27 cellular contexts compared by ENCODE assay signal in the genomic region with DNA sequence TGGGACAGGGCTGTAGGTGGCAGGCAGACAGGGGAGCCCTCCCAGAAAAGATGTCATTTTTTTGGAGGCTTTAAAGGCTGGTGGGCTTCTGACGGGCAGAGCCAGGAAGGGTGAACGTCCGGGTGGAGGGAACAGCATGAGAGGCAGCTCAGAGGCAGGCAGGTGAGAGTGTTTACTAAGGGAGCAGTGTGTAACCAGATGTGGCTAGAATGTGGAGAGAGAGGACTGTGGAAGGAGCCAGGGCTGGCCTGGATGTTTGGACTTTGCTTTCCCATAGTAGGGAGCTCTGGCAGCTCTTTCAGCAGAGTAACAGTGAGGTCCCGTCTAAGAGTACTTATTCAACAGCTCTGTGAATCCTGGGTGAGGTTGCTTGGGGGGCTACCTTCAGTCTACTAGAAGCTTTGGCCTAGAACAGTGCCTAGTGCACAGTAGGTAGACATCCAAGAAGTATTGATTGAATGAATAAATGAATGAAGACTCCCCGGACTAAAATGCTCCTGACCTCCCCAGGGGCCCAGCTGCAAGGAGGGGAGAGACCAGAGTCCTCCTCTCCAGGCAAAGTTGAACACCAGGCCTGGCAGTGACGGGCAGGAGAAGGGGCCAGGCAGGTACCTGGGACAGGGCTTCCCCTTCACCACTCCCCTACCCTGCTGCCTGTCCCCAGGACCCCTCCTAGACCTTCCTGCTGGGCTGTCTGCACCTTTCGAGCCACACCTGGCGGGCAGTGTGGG. TPM values are rescaled to one million over a fixed set of nuclear protein-coding genes. Genes with fewer than 3 reads are reported as not detected.
DNase-seq lines count a peak whose midpoint lies in the region; ATAC-seq and TF ChIP-seq lines count a peak whose summit lies in the region.
"Had no signal": no experiment of that assay in that cellular context is flagged by ENCODE, and none has a peak within 500 bp of the region (broad histone marks: within the 10 kb centered on the region; RNA-seq: fewer than 3 reads in every experiment).

No MANE protein-coding gene starts in this region.

- no peak for TF ChIP-seq EP300 in upper lobe of left lung (IDR thresholded peaks at IDR 0.05)

- H3K27ac ChIP-seq in 22Rv1 = peak overlapping the region; percentile 17; the same call in 1 of the 2 replicates
- peak overlapping the region in 3 of 5 donors; percentile 81 to 89 (median 89) for H3K27ac ChIP-seq in adrenal gland
- no peak overlapping the region for H3K27ac ChIP-seq in osteoblast (ENCODE audit: low read depth, low read length)
- H3K27ac ChIP-seq in upper lobe of left lung = no peak overlapping the region
- H3K27ac ChIP-seq: thoracic aorta, WERI-Rb-1 had no signal

- H3K79me2 ChIP-seq in osteoblast (ENCODE audit: insufficient read depth, low read length) = no peaks in the 10 kb centered on the region

- intact Hi-C loops in adrenal gland (cut with DNase I) = no loop called here

- no peaks in the 10 kb centered on the region for H3K9me3 ChIP-seq in adrenal gland (replicated peaks in 1 of 3)
- no peaks in the 10 kb centered on the region for H3K9me3 ChIP-seq in osteoblast (ENCODE audit: low read depth, low read length)
- no peaks in the 10 kb centered on the region for H3K9me3 ChIP-seq in upper lobe of left lung
- H3K9me3 ChIP-seq: esophagus muscularis mucosa, thoracic aorta had no signal

- ATAC-seq in GM18868 (IDR thresholded peaks at IDR 0.05; ENCODE audit: unreplicated experiment) = no peak
- no peak for ATAC-seq in upper lobe of left lung (ENCODE audit: low FRiP score in 2 of 2)
- ATAC-seq in HG03139 (IDR thresholded peaks at IDR 0.05; ENCODE audit: unreplicated experiment) = no peak
- ATAC-seq: activated T-cell treated with anti-CD3 and anti-CD28 coated beads, Interleukin-2, amount 50 U/mL, for 4 hours; natural killer cell; Panc1; sciatic nerve; stimulated activated memory B cell treated with anti-CD40 and anti-IgM and Interleukin-4, amounts not matched to agents 10 μg/mL and 1 μg/mL and 100 μg/mL, for 72 hours had no signal

- no peak overlapping the region for H2AFZ ChIP-seq in osteoblast (ENCODE audit: low read length)

- TF ChIP-seq POLR2A in adrenal gland (IDR thresholded peaks at IDR 0.05) = no peak
- TF ChIP-seq POLR2A in upper lobe of left lung (IDR thresholded peaks at IDR 0.05) = no peak

- H3K4me2 ChIP-seq in osteoblast (ENCODE audit: insufficient read depth, low read length) = no peak overlapping the region

- TF ChIP-seq CTCF in 22Rv1 (IDR thresholded peaks at IDR 0.05) (no peak), adrenal gland (IDR thresholded peaks at IDR 0.05) (no peak), osteoblast (IDR thresholded peaks at IDR 0.05; ENCODE audit: extremely low read depth, low read depth, low read length) (no peak), upper lobe of left lung (IDR thresholded peaks at IDR 0.05) (no peak)

- H3K4me3 ChIP-seq in adrenal gland = no peak overlapping the region
- H3K4me3 ChIP-seq in osteoblast (ENCODE audit: insufficient read depth, low read length) = no peak overlapping the region
- no peak overlapping the region for H3K4me3 ChIP-seq in upper lobe of left lung
- H3K4me3 ChIP-seq: esophagus muscularis mucosa, thoracic aorta had no signal

- H3K36me3 ChIP-seq in adrenal gland (replicated peaks in 1 of 2) (no peaks in the 10 kb centered on the region), osteoblast (ENCODE audit: insufficient read depth, low read length) (no peaks in the 10 kb centered on the region), upper lobe of left lung (no peaks in the 10 kb centered on the region)
- H3K36me3 ChIP-seq: esophagus muscularis mucosa, thoracic aorta had no signal

- no peaks in the 10 kb centered on the region for H4K20me1 ChIP-seq in osteoblast (ENCODE audit: insufficient read depth, low read length)

- 65 to 74% (median 69%) methylated on average over 7 to 8 of the region's 8 CpGs for WGBS in adrenal gland, 4 donors
- 87 to 89% methylated on average over 8 of the region's 8 CpGs for WGBS in upper lobe of left lung, 2 donors

- DNase-seq in adrenal gland (peak in 1 of 7 donors; percentile 23), islet precursor cell (peak; percentile 54), osteoblast (ENCODE audit: insufficient read length, low spot score, missing footprints) (peak; percentile 62), upper lobe of left lung (no peak), DMS53 (lab: John Stamatoyannopoulos, UW) (no peak)
- DNase-seq: activated CD4-positive, alpha-beta T cell treated with anti-CD3 and anti-CD28 coated beads, Interleukin-2, amount 10 ng/mL, durations not matched to agents 7 days and 5 days; activated gamma-delta T cell treated with Interleukin-2 at 50 U/mL for 16 hours; activated T-cell treated with anti-CD3 and anti-CD28 coated beads, Interleukin-2, amount 50 U/mL, for 4 hours; DMS153; foreskin melanocyte; H9; natural killer cell; NCI-H1105; NCI-H1930; NCI-H526; NK-92 treated with Interleukin-12 subunit alpha and Interleukin-12 subunit beta, amount 100 ng/mL, for 24 hours; SIG-M5; stimulated activated CD4-positive, alpha-beta T cell treated with anti-CD3 and anti-CD28 coated beads, Interleukin-4, amount 100 ng/mL, for 4 hours; WERI-Rb-1 had no signal

- peaks cover 59 to 88% of the 10 kb centered on the region in 2 donors for H3K4me1 ChIP-seq in adrenal gland (replicated peaks in 1 of 2)
- H3K4me1 ChIP-seq in osteoblast (ENCODE audit: insufficient read depth, low read length) = no peaks in the 10 kb centered on the region
- peaks cover 13 to 50% (median 32%) of the 10 kb centered on the region in 4 donors for H3K4me1 ChIP-seq in upper lobe of left lung

- H3K27me3 ChIP-seq in adrenal gland (no peaks in the 10 kb centered on the region), osteoblast (ENCODE audit: insufficient read depth, low read length) (peaks cover 19% of the 10 kb centered on the region), upper lobe of left lung (peaks cover 0 to 4% (median 0%) of the 10 kb centered on the region in 4 donors)

RNA-seq across cellular contexts. Expression of a gene that starts 8.6 kb away (rescaled TPM):
- total RNA-seq in adrenal gland = 10 to 100 TPM; 15.2 to 57.8 (median 27.1) TPM
- 10 to 100 TPM in 2 of 3 donors, 1 to 10 TPM in 1; 9.2 to 36.7 (median 11.7) TPM for polyA plus RNA-seq in adrenal gland
- 0.29 and 0.36 TPM in 2 replicates for total RNA-seq in osteoblast
- 1 to 10 TPM; 1.0 to 7.3 (median 3.7) TPM for total RNA-seq in upper lobe of left lung

Comparison
In these comparisons a context has a peak if more than half of its experiments do, and no peak if none do; other contexts are left out.
1. H3K27ac ChIP-seq: peak in 22Rv1 (single experiment) and adrenal gland (3 of 5); none in osteoblast (single experiment) and upper lobe of left lung (0 of 4).
2. DNase-seq: peak in islet precursor cell (single experiment) and osteoblast (single experiment); none in upper lobe of left lung (0 of 2) and DMS53 (single experiment).